ENCODE assay signal across 10 cellular contexts in the genomic region with DNA sequence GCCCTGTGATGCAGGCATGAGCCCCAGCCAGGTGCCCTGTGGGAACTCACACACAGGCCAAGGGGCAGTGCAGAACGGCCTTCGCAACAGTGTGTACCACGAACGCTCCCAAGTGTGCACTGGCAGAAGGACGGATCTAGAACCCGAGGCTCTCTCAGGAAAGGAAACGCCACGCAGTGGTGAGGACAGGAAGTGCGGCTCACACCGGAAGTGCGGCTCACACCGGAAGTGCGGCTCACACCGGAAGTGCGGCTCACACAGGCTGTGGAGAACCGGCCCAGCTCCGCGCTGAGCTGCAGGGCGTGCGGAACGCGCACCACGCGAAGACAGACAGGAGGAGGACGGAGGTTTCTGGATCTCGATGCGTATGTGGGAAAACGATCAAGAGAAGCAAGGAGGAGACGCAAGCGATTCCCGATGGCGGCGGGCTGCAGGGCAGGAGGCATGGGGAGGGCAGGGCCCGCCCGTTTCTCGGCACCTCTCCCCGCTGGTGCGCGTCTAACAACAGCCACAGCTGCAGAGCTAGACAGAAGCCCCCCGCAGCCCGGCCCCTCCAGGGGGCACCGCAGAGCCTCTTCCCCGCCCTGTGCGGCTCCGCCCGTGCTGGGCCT. TPM values are rescaled to one million over a fixed set of nuclear protein-coding genes. Genes with fewer than 3 reads are reported as not detected.
DNase-seq lines count a peak whose midpoint lies in the region; ATAC-seq, FAIRE-seq and TF ChIP-seq lines count a peak whose summit lies in the region.
"Had no signal": no experiment of that assay in that cellular context is flagged by ENCODE, and none has a peak within 500 bp of the region (broad histone marks: within the 10 kb centered on the region; RNA-seq: fewer than 3 reads in every experiment).

No MANE protein-coding gene starts in this region.

- H3K4me3 Mint-ChIP-seq in activated CD4-positive, alpha-beta T cell treated with anti-CD3 and anti-CD28 coated beads for 36 hours: peak overlapping the region; percentile 19
- H3K4me3 Mint-ChIP-seq in activated naive CD8-positive, alpha-beta T cell treated with anti-CD3 and anti-CD28 coated beads for 36 hours: no peak overlapping the region
- no peak overlapping the region for H3K4me3 Mint-ChIP-seq in Calu3 (ENCODE audit: low read depth, unreplicated experiment)

- DNase-seq in activated CD4-positive, alpha-beta T cell treated with anti-CD3 and anti-CD28 coated beads for 36 hours: peak; percentile 65
- DNase-seq in activated CD4-positive, alpha-beta T cell treated with anti-CD3 and anti-CD28 coated beads for 1 hour: no peak
- DNase-seq in HAP-1 (ENCODE audit: low spot score in 2 of 2) (peak; percentile 10 to 76), smooth muscle cell (lab: John Stamatoyannopoulos, UW; ENCODE audit: unreplicated experiment) (no peak), GM19239 (ENCODE audit: insufficient read length, low spot score) (no peak), Calu3 (no peak), NCI-H1436 (lab: John Stamatoyannopoulos, UW) (no peak)
- DNase-seq in activated naive CD8-positive, alpha-beta T cell treated with anti-CD3 and anti-CD28 coated beads for 36 hours: no peak
- DNase-seq: activated CD8-positive, alpha-beta memory T cell treated with anti-CD3 and anti-CD28 coated beads for 24 hours; NCI-H1048 had no signal

- H3K9me3 Mint-ChIP-seq in activated CD4-positive, alpha-beta T cell treated with anti-CD3 and anti-CD28 coated beads for 36 hours (ENCODE audit: low read depth): peaks cover 14% of the 10 kb centered on the region
- H3K9me3 Mint-ChIP-seq in activated naive CD8-positive, alpha-beta T cell treated with anti-CD3 and anti-CD28 coated beads for 36 hours: peaks cover 4% of the 10 kb centered on the region
- peaks cover 3% of the 10 kb centered on the region for H3K9me3 Mint-ChIP-seq in Calu3 (ENCODE audit: low read depth, unreplicated experiment)

- H3K4me1 Mint-ChIP-seq in activated CD4-positive, alpha-beta T cell treated with anti-CD3 and anti-CD28 coated beads for 36 hours: peaks cover 11% of the 10 kb centered on the region
- peaks cover 5% of the 10 kb centered on the region for H3K4me1 Mint-ChIP-seq in activated naive CD8-positive, alpha-beta T cell treated with anti-CD3 and anti-CD28 coated beads for 36 hours
- no peaks in the 10 kb centered on the region for H3K4me1 Mint-ChIP-seq in Calu3 (ENCODE audit: low read depth, unreplicated experiment)

- CTCF ChIA-PET in activated CD4-positive, alpha-beta T cell treated with anti-CD3 and anti-CD28 coated beads for 36 hours (lab: Charles Lee): interaction anchor here (0.6 kb wide), 1 partner anchor 458 kb away, joined by 3 read pairs; a partner anchor contains a TSS
- CTCF ChIA-PET in Calu3 (lab: Charles Lee): no interaction called here

- H3K79me2 ChIP-seq in smooth muscle cell (ENCODE audit: low read depth): no peaks in the 10 kb centered on the region

- peak; percentile 12 for TF ChIP-seq CTCF in smooth muscle cell (IDR thresholded peaks at IDR 0.05; ENCODE audit: borderline replicate concordance, insufficient read depth, poor library complexity, severe bottlenecking)
- TF ChIP-seq CTCF in Calu3 (IDR thresholded peaks at IDR 0.05; ENCODE audit: unreplicated experiment): no peak

- no peak overlapping the region for H2AFZ ChIP-seq in smooth muscle cell (ENCODE audit: low read depth)

- H4K20me1 ChIP-seq in smooth muscle cell (ENCODE audit: low read depth): no peaks in the 10 kb centered on the region

- H3K27ac ChIP-seq in smooth muscle cell (ENCODE audit: low read depth): no peak overlapping the region

- intact Hi-C loops in activated CD4-positive, alpha-beta T cell treated with anti-CD3 and anti-CD28 coated beads for 36 hours (cut with DNase I, micrococcal nuclease): no loop called here
- intact Hi-C loops in Calu3 (cut with micrococcal nuclease; ENCODE audit: unreplicated experiment): no loop called here

- H3K9me3 ChIP-seq in HAP-1: no peaks in the 10 kb centered on the region
- no peaks in the 10 kb centered on the region for H3K9me3 ChIP-seq in smooth muscle cell (replicated peaks; ENCODE audit: low read depth)

- H3F3A ChIP-seq in smooth muscle cell (ENCODE audit: low read depth): no peaks in the 10 kb centered on the region

- no peak overlapping the region for H3K9ac ChIP-seq in smooth muscle cell (ENCODE audit: low read depth)

- in situ Hi-C loops in HAP-1 (cut with MboI; ENCODE audit: low sequenced_read_pairs): no loop called here

- 88% methylated on average over 46 of the region's 46 CpGs for WGBS in smooth muscle cell (ENCODE audit: low lambda C conversion rate)

- POLR2A ChIA-PET in activated CD4-positive, alpha-beta T cell treated with anti-CD3 and anti-CD28 coated beads for 36 hours (lab: Charles Lee): no interaction called here

- H3K27ac Mint-ChIP-seq in activated CD4-positive, alpha-beta T cell treated with anti-CD3 and anti-CD28 coated beads for 36 hours: peak overlapping the region; percentile 83
- peak overlapping the region; percentile 67 for H3K27ac Mint-ChIP-seq in activated naive CD8-positive, alpha-beta T cell treated with anti-CD3 and anti-CD28 coated beads for 36 hours
- H3K27ac Mint-ChIP-seq in Calu3 (ENCODE audit: unreplicated experiment): no peak overlapping the region

- H3K36me3 ChIP-seq in HAP-1 (replicated peaks) (no peaks in the 10 kb centered on the region), smooth muscle cell (ENCODE audit: low read depth) (no peaks in the 10 kb centered on the region)

- H3K4me1 ChIP-seq in HAP-1 (peaks cover 3% of the 10 kb centered on the region), smooth muscle cell (ENCODE audit: low read depth) (no peaks in the 10 kb centered on the region)

- H3K36me3 Mint-ChIP-seq in activated CD4-positive, alpha-beta T cell treated with anti-CD3 and anti-CD28 coated beads for 36 hours (ENCODE audit: low read depth): peaks cover 3% of the 10 kb centered on the region
- H3K36me3 Mint-ChIP-seq in activated naive CD8-positive, alpha-beta T cell treated with anti-CD3 and anti-CD28 coated beads for 36 hours: peaks cover 2% of the 10 kb centered on the region
- H3K36me3 Mint-ChIP-seq in Calu3 (ENCODE audit: insufficient read depth, unreplicated experiment): no peaks in the 10 kb centered on the region

- FAIRE-seq in GM19239 (lab: Jason Lieb, UNC): no peak

- no peak for ATAC-seq in activated CD4-positive, alpha-beta T cell treated with anti-CD3 and anti-CD28 coated beads for 36 hours

- no peak overlapping the region for H3K4me2 ChIP-seq in smooth muscle cell

- H3K27me3 Mint-ChIP-seq in activated CD4-positive, alpha-beta T cell treated with anti-CD3 and anti-CD28 coated beads for 36 hours: peaks cover 12% of the 10 kb centered on the region
- peaks cover 32% of the 10 kb centered on the region for H3K27me3 Mint-ChIP-seq in activated naive CD8-positive, alpha-beta T cell treated with anti-CD3 and anti-CD28 coated beads for 36 hours
- H3K27me3 Mint-ChIP-seq in Calu3 (ENCODE audit: unreplicated experiment): peaks cover 73% of the 10 kb centered on the region

- H3K4me3 ChIP-seq in HAP-1: no peak overlapping the region
- H3K4me3 ChIP-seq in smooth muscle cell: no peak overlapping the region

- H3K27me3 ChIP-seq in HAP-1 (ENCODE audit: low read depth): no peaks in the 10 kb centered on the region
- H3K27me3 ChIP-seq in smooth muscle cell (ENCODE audit: low read depth): no peaks in the 10 kb centered on the region

- no TSS peak for BruUV-seq in Calu3 (replicated peaks; lab: Mats Ljungman, UMichigan)

RNA-seq across cellular contexts. Expression of a gene that starts 35.9 kb away (rescaled TPM):
- total RNA-seq in activated CD4-positive, alpha-beta T cell treated with anti-CD3 and anti-CD28 coated beads for 36 hours: 1 to 10 TPM in 1 of 2 experiments, under 1 TPM in 1; 0.88 to 1.1 TPM
- total RNA-seq in activated naive CD8-positive, alpha-beta T cell treated with anti-CD3 and anti-CD28 coated beads for 36 hours: 1 to 10 TPM; 2.4 to 2.7 TPM
- total RNA-seq in smooth muscle cell (0.18 and 0.45 TPM in 2 replicates), Calu3 (2022) (0.64 and 1.1 TPM in 2 replicates)
- 1.7 and 7.4 TPM in 2 replicates for polyA plus RNA-seq in smooth muscle cell

RNA-seq across cellular contexts. Expression of a gene that starts 39.9 kb away (rescaled TPM):
- total RNA-seq in activated CD4-positive, alpha-beta T cell treated with anti-CD3 and anti-CD28 coated beads for 36 hours: under 1 TPM; 0.21 to 0.81 TPM
- total RNA-seq in activated naive CD8-positive, alpha-beta T cell treated with anti-CD3 and anti-CD28 coated beads for 36 hours: under 1 TPM; 0.87 to 0.98 TPM
- 1.3 TPM in 1 of 2 replicates, not detected in the other for total RNA-seq in smooth muscle cell
- polyA plus RNA-seq in smooth muscle cell: 0.18 and 0.46 TPM in 2 replicates
- total RNA-seq in Calu3 (2022): 0.59 and 1.3 TPM in 2 replicates

RNA-seq across cellular contexts. Expression of a gene that starts 48.6 kb away (rescaled TPM):
- total RNA-seq in activated CD4-positive, alpha-beta T cell treated with anti-CD3 and anti-CD28 coated beads for 36 hours: under 1 TPM in 1 of 2 experiments, not detected in 1; 0.25 TPM
- under 1 TPM; 0.31 to 0.46 TPM for total RNA-seq in activated naive CD8-positive, alpha-beta T cell treated with anti-CD3 and anti-CD28 coated beads for 36 hours
- total RNA-seq in smooth muscle cell (0.09 TPM in 1 of 2 replicates, not detected in the other), Calu3 (2022) (not detected in 2 replicates)
- not detected in 2 replicates for polyA plus RNA-seq in smooth muscle cell

Comparison
In these comparisons a context has a peak if more than half of its experiments do, and no peak if none do; other contexts are left out.
1. DNase-seq: peak in activated CD4-positive, alpha-beta T cell treated with anti-CD3 and anti-CD28 coated beads for 36 hours (single experiment) and HAP-1 (2 of 2); none in activated CD4-positive, alpha-beta T cell treated with anti-CD3 and anti-CD28 coated beads for 1 hour (single experiment), activated naive CD8-positive, alpha-beta T cell treated with anti-CD3 and anti-CD28 coated beads for 36 hours (single experiment), smooth muscle cell (single experiment), GM19239 (single experiment), Calu3 (single experiment) and NCI-H1436 (single experiment).